In the genomic region with DNA sequence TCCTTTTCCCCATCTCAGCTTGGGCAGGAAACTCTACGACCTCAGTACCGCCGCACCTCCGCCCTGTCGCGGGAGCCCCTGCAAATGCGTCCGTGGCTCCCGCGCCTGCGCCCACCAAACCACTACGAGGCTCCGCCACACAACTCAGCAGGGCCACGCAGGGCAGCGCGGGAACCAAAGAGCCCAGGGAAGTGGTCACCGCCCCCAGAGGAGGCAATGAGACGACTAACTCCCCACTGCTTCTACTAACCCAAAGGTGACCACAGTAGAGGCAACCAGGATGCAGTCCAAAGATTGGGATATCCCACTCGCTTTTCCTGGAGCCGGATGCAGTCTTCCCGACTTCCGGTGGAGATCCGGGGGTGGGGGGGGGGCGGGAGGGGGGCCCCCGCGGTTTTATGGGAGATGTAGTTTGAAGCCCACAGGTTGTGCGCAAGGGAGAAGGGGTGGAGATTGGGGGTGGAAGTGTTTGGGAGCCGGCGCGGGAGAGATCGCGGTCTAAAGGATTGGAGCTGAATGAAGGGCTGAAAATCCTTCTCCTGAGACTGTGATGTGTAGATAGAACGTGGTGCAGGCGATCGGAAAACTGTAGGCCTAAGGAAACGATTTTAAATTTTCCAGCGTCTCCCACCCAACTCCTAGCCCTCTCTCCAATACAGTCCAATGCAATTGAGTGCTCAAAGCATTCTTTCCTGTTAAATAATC, we compare ENCODE assay signal across 8 cellular contexts. TPM values are rescaled to one million over a fixed set of nuclear protein-coding genes. Genes with fewer than 3 reads are reported as not detected.
DNase-seq lines count a peak whose midpoint lies in the region; ATAC-seq, FAIRE-seq and TF ChIP-seq lines count a peak whose summit lies in the region.

Gene NUDT12, minus strand, starts transcription at position 337 of the 705 bp plus-strand sequence. CDS start 2,541 bp downstream, outside the sequence.

- H3K36me3 ChIP-seq in adrenal gland (replicated peaks in 1 of 2) (no peaks in the 10 kb centered on the region), pancreas (no peaks in the 10 kb centered on the region), upper lobe of right lung (no peaks in the 10 kb centered on the region)

- ATAC-seq in GM21825 (IDR thresholded peaks at IDR 0.05; ENCODE audit: unreplicated experiment): peak; percentile 97
- ATAC-seq in pancreas: peak; percentile 88 to 96 (median 94)
- peak; percentile 95 for ATAC-seq in upper lobe of right lung

- H3K4me3 ChIP-seq in LNCaP clone FGC (ENCODE audit: low read depth, low read length): peak within 1 kb of the TSS; percentile 64
- H3K4me3 ChIP-seq in adrenal gland: peak within 1 kb of the TSS in 3 of 4 donors; percentile 68 to 92 (median 87)
- H3K4me3 ChIP-seq in pancreas: peak within 1 kb of the TSS; percentile 61 to 87 (median 75)
- peak within 1 kb of the TSS; percentile 71 for H3K4me3 ChIP-seq in upper lobe of right lung

- H3K27me3 ChIP-seq in adrenal gland (no peaks in the 10 kb centered on the region), pancreas (no peaks in the 10 kb centered on the region), upper lobe of right lung (no peaks in the 10 kb centered on the region)

- H3K27ac ChIP-seq in adrenal gland (peak within 1 kb of the TSS; percentile 65 to 92 (median 78)), pancreas (peak within 1 kb of the TSS; percentile 51 to 97 (median 86)), upper lobe of right lung (peak within 1 kb of the TSS; percentile 82)

- peak; percentile 84 for DNase-seq in EL
- DNase-seq in LNCaP clone FGC (ENCODE audit: low read depth): no peak
- peak; percentile 88 for DNase-seq in SK-N-DZ (ENCODE audit: low spot score)
- DNase-seq in adrenal gland: peak; percentile 64 to 80 (median 71)
- DNase-seq in cardiac septum (ENCODE audit: low spot score): peak; percentile 88
- peak; percentile 56 to 75 (median 70) for DNase-seq in pancreas
- peak; percentile 84 for DNase-seq in upper lobe of right lung

- no peak for FAIRE-seq in pancreas (lab: Jason Lieb, UNC)

- H3K9me3 ChIP-seq in adrenal gland (replicated peaks in 1 of 3): no peaks in the 10 kb centered on the region
- H3K9me3 ChIP-seq in pancreas: no peaks in the 10 kb centered on the region
- H3K9me3 ChIP-seq in upper lobe of right lung: no peaks in the 10 kb centered on the region

- no peak for TF ChIP-seq CTCF in LNCaP clone FGC (IDR thresholded peaks at IDR 0.05; ENCODE audit: control insufficient read depth, extremely low read depth, insufficient read depth)
- no peak for TF ChIP-seq CTCF in adrenal gland (IDR thresholded peaks at IDR 0.05)
- TF ChIP-seq CTCF in pancreas (IDR thresholded peaks at IDR 0.05): no peak
- TF ChIP-seq CTCF in upper lobe of right lung (IDR thresholded peaks at IDR 0.05): no peak

- 1 to 7% (median 3%) methylated on average over 24 to 37 of the region's 37 CpGs for WGBS in adrenal gland, 4 donors
- 1% methylated on average over 37 of the region's 37 CpGs for WGBS in pancreas, 2 donors

- intact Hi-C loops in adrenal gland (cut with DNase I) (no loop called here), cardiac septum (cut with DNase I) (loop anchor here (10.0 kb wide), 1 partner anchor 308 kb away; the partner anchor contains the start of gene MACIR), pancreas (cut with DNase I) (no loop called here), upper lobe of right lung (cut with DNase I) (no loop called here)

- peak in 1 of 2 donors; percentile 29 for TF ChIP-seq POLR2A in adrenal gland (IDR thresholded peaks at IDR 0.05)

- H3K4me1 ChIP-seq in adrenal gland (replicated peaks in 1 of 2) (peaks cover 0 to 20% of the 10 kb centered on the region in 2 donors), pancreas (peaks cover 0 to 20% (median 0%) of the 10 kb centered on the region in 3 donors), upper lobe of right lung (no peaks in the 10 kb centered on the region)

RNA-seq across cellular contexts. Expression of gene NUDT12, which starts in this region (rescaled TPM):
- polyA plus RNA-seq in SK-N-DZ (2014; cell fraction: cytosol; rRNA removed): 21.2 and 25.9 TPM in 2 replicates
- 40.4 and 57.5 TPM in 2 replicates for polyA plus RNA-seq in SK-N-DZ (2014; cell fraction: nucleus; rRNA removed)
- total RNA-seq in adrenal gland (10 to 100 TPM; 12.1 to 38.1 (median 25.1) TPM), cardiac septum (11.4 TPM), pancreas (10 to 100 TPM in 2 of 6 donors, 1 to 10 TPM in 4; 5.7 to 12.7 (median 8.2) TPM), upper lobe of right lung (10.5 TPM)
- polyA plus RNA-seq in adrenal gland (10 to 100 TPM; 12.7 to 26.2 (median 13.8) TPM), pancreas (10 to 100 TPM in 1 of 2 donors, 1 to 10 TPM in 1; 8.2 to 13.5 TPM)
